13 cellular contexts compared by ENCODE assay signal in the genomic region with DNA sequence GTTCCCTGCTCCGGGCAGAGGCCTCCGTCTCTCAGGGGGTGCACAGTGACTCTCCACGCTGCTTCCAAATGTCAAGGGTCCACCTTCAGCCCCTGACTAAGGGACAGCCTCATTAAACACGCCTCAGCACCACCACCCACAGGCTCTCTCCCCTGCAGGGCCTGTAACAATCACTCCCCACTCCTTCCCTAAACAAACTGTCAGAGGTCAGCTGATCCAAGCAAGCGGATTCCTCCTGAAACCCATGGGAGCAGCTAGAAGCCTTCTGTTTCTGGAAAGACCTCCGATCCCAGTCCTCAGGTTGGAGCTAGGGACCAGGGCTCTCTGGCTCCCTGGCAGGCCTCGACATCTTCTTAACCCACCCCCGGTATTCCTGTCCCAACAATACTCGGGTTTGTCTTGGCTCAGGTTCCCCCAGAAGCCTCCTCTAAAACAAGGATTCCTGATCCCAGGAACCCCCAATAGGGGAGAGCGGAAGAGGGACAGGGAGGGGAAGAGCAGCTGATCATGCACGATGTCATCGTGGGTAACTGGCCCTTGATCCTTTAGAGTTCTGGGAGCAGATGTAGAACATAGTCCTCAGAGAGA.
A peak's percentile ranks its signal among the peaks of the same experiment; 100 is the strongest.
DNase-seq lines count a peak whose midpoint lies in the region; ATAC-seq and TF ChIP-seq lines count a peak whose summit lies in the region.
"Had no signal": no experiment of that assay in that cellular context is flagged by ENCODE, and none has a peak within 500 bp of the region (broad histone marks: within the 10 kb centered on the region; RNA-seq: fewer than 3 reads in every experiment).

No MANE protein-coding gene starts in this region.

- no peaks in the 10 kb centered on the region for H3K36me3 ChIP-seq in OCI-LY3 (replicated peaks; ENCODE audit: low read depth, low read length)
- H3K36me3 ChIP-seq in stomach, result no peaks in the 10 kb centered on the region
- H3K36me3 ChIP-seq: heart left ventricle, SJSA1 had no signal

- no peaks in the 10 kb centered on the region for H3K79me2 ChIP-seq in OCI-LY3 (ENCODE audit: low read length)

- TF ChIP-seq POLR2A in stomach (IDR thresholded peaks at IDR 0.05), result no peak

- intact Hi-C loops in stomach (cut with DNase I; ENCODE audit: low total_unique reads), result no loop called here

- TF ChIP-seq EP300 in stomach (IDR thresholded peaks at IDR 0.05), result no peak

- no peak overlapping the region for H3K4me3 Mint-ChIP-seq in activated T-cell treated with anti-CD3 and anti-CD28 coated beads, Interleukin-2, amount 50 U/mL, for 24 hours
- H3K4me3 Mint-ChIP-seq in stimulated activated naive B cell treated with anti-CD40 and anti-IgM and Interleukin-4, amounts not matched to agents 10 μg/mL and 1 μg/mL and 100 μg/mL, for 72 hours, result peak overlapping the region; percentile 4 to 65

- peaks cover 12% of the 10 kb centered on the region for H3K4me1 ChIP-seq in OCI-LY3 (ENCODE audit: low read length)
- peaks cover 0 to 12% (median 2%) of the 10 kb centered on the region in 4 donors for H3K4me1 ChIP-seq in stomach
- no peaks in the 10 kb centered on the region for H3K4me1 ChIP-seq in foreskin keratinocyte
- H3K4me1 ChIP-seq: SJSA1 had no signal

- no peaks in the 10 kb centered on the region for H4K20me1 ChIP-seq in OCI-LY3 (ENCODE audit: insufficient read depth, low read length)

- no peaks in the 10 kb centered on the region for H3K27me3 Mint-ChIP-seq in activated T-cell treated with anti-CD3 and anti-CD28 coated beads, Interleukin-2, amount 50 U/mL, for 24 hours
- peaks cover 12% of the 10 kb centered on the region in 2 donors for H3K27me3 Mint-ChIP-seq in stimulated activated naive B cell treated with anti-CD40 and anti-IgM and Interleukin-4, amounts not matched to agents 10 μg/mL and 1 μg/mL and 100 μg/mL, for 72 hours

- TF ChIP-seq CTCF in OCI-LY3 (IDR thresholded peaks at IDR 0.05; ENCODE audit: low read depth, low read length) (no peak), stomach (IDR thresholded peaks at IDR 0.05) (no peak), foreskin keratinocyte (conservative IDR thresholded peaks at IDR 0.05) (no peak)

- 58 to 71% (median 62%) methylated on average over 11 to 12 of the region's 12 CpGs for WGBS in stomach, 5 donors

- peaks cover 8% of the 10 kb centered on the region for H3K4me1 Mint-ChIP-seq in activated T-cell treated with anti-CD3 and anti-CD28 coated beads, Interleukin-2, amount 50 U/mL, for 24 hours (ENCODE audit: low read depth)
- H3K4me1 Mint-ChIP-seq in stimulated activated naive B cell treated with anti-CD40 and anti-IgM and Interleukin-4, amounts not matched to agents 10 μg/mL and 1 μg/mL and 100 μg/mL, for 72 hours, result peaks cover 4 to 8% of the 10 kb centered on the region in 2 donors

- peak overlapping the region; percentile 80 for H3K4me2 ChIP-seq in OCI-LY3 (ENCODE audit: low read length)

- no peaks in the 10 kb centered on the region for H3K27me3 ChIP-seq in OCI-LY3 (ENCODE audit: low read depth, low read length)
- no peaks in the 10 kb centered on the region for H3K27me3 ChIP-seq in stomach
- no peaks in the 10 kb centered on the region for H3K27me3 ChIP-seq in foreskin keratinocyte
- H3K27me3 ChIP-seq: heart left ventricle, SJSA1 had no signal

- H3K4me3 ChIP-seq in OCI-LY3 (ENCODE audit: low read length) (peak overlapping the region; percentile 73), stomach (peak overlapping the region in 1 of 4 donors; percentile 24)
- H3K4me3 ChIP-seq: heart left ventricle, SJSA1 had no signal

- H3K9me3 ChIP-seq in OCI-LY3 (ENCODE audit: insufficient read depth, low read length) (no peaks in the 10 kb centered on the region), stomach (no peaks in the 10 kb centered on the region)
- H3K9me3 ChIP-seq: heart left ventricle, SJSA1 had no signal

- ATAC-seq in stimulated activated naive B cell treated with anti-CD40 and anti-IgM and Interleukin-4, amounts not matched to agents 10 μg/mL and 1 μg/mL and 100 μg/mL, for 72 hours (replicated peaks), result peak in 1 of 2 donors; percentile 6
- ATAC-seq in foreskin keratinocyte, result no peak
- ATAC-seq: left ventricle myocardium superior had no signal

- H3K27ac ChIP-seq in OCI-LY3 (ENCODE audit: low read length) (no peak overlapping the region), stomach (no peak overlapping the region), foreskin keratinocyte (no peak overlapping the region)
- H3K27ac ChIP-seq: epithelial cell of prostate, heart left ventricle, SJSA1 had no signal

- no peak for DNase-seq in activated T-cell treated with anti-CD3 and anti-CD28 coated beads, Interleukin-2, amount 50 U/mL, for 24 hours
- no peak for DNase-seq in activated T-cell treated with anti-CD3 and anti-CD28 coated beads, Interleukin-2, amount 50 U/mL, for 1 hour
- DNase-seq in iPS-NIHi11 (ENCODE audit: low spot score) (peak; percentile 11), stomach (no peak), foreskin keratinocyte (no peak), NCI-H2029 (lab: John Stamatoyannopoulos, UW) (no peak)
- DNase-seq in stimulated activated naive B cell treated with anti-CD40 and anti-IgM and Interleukin-4, amounts not matched to agents 10 μg/mL and 1 μg/mL and 100 μg/mL, for 72 hours, result no peak
- DNase-seq: NCI-H2081 treated with DMSO at 0.1 percent for 48 hours had no signal

- peak overlapping the region; percentile 48 for H3K9ac ChIP-seq in OCI-LY3 (ENCODE audit: low read length)

- no peaks in the 10 kb centered on the region for H3K9me3 Mint-ChIP-seq in activated T-cell treated with anti-CD3 and anti-CD28 coated beads, Interleukin-2, amount 50 U/mL, for 24 hours
- no peaks in the 10 kb centered on the region for H3K9me3 Mint-ChIP-seq in stimulated activated naive B cell treated with anti-CD40 and anti-IgM and Interleukin-4, amounts not matched to agents 10 μg/mL and 1 μg/mL and 100 μg/mL, for 72 hours

- H3K27ac Mint-ChIP-seq in activated T-cell treated with anti-CD3 and anti-CD28 coated beads, Interleukin-2, amount 50 U/mL, for 24 hours, result peak overlapping the region; percentile 18
- peak overlapping the region; percentile 60 for H3K27ac Mint-ChIP-seq in stimulated activated naive B cell treated with anti-CD40 and anti-IgM and Interleukin-4, amounts not matched to agents 10 μg/mL and 1 μg/mL and 100 μg/mL, for 72 hours

- H2AFZ ChIP-seq in OCI-LY3 (ENCODE audit: low read depth, low read length), result peak overlapping the region; percentile 88

- no peaks in the 10 kb centered on the region for H3K36me3 Mint-ChIP-seq in activated T-cell treated with anti-CD3 and anti-CD28 coated beads, Interleukin-2, amount 50 U/mL, for 24 hours (ENCODE audit: low read depth)
- no peaks in the 10 kb centered on the region for H3K36me3 Mint-ChIP-seq in stimulated activated naive B cell treated with anti-CD40 and anti-IgM and Interleukin-4, amounts not matched to agents 10 μg/mL and 1 μg/mL and 100 μg/mL, for 72 hours
